ENCODE assay signal across 15 cellular contexts in genomic region chr6:166658115-166658791, GRCh38.
"Had no signal": no experiment of that assay in that cellular context is flagged by ENCODE, and none has a peak within 500 bp of the region (broad histone marks: within the 10 kb centered on the region; RNA-seq: fewer than 3 reads in every experiment).

No MANE protein-coding gene starts in this region.

- DNase-seq: cerebellar nuclear complex; effector memory CD8-positive, alpha-beta T cell; glutamatergic neuron; immature natural killer cell; left ventricle myocardium inferior; lower lobe of right lung; naive B cell; stimulated activated CD4-positive, alpha-beta T cell treated with anti-CD3 and anti-CD28 coated beads, Interleukin-12 subunit alpha, Interleukin-12 subunit beta, amount 100 ng/mL, for 4 hours; stimulated activated naive CD4-positive, alpha-beta T cell treated with Interleukin-2 at 50 U/mL for 16 hours; trophoblast cell had no signal

- H3K27ac ChIP-seq: epithelial cell of prostate, esophagus muscularis mucosa, gastroesophageal sphincter, left ventricle myocardium inferior, lower lobe of right lung, skin epidermis had no signal

- H3K9me3 ChIP-seq: esophagus muscularis mucosa, gastroesophageal sphincter, left ventricle myocardium inferior, lower lobe of right lung had no signal

- H3K36me3 ChIP-seq: esophagus muscularis mucosa, gastroesophageal sphincter, left ventricle myocardium inferior, lower lobe of right lung had no signal

- H3K4me1 ChIP-seq: esophagus muscularis mucosa, gastroesophageal sphincter had no signal

- ATAC-seq: effector memory CD8-positive, alpha-beta T cell; gastroesophageal sphincter; lower lobe of right lung; sciatic nerve had no signal

- H3K27me3 ChIP-seq: esophagus muscularis mucosa, gastroesophageal sphincter had no signal

- H3K4me3 ChIP-seq: esophagus muscularis mucosa, gastroesophageal sphincter, left ventricle myocardium inferior, lower lobe of right lung, skin epidermis had no signal
